Comparison of ENCODE assay signal across 1 cellular context in the genomic region with DNA sequence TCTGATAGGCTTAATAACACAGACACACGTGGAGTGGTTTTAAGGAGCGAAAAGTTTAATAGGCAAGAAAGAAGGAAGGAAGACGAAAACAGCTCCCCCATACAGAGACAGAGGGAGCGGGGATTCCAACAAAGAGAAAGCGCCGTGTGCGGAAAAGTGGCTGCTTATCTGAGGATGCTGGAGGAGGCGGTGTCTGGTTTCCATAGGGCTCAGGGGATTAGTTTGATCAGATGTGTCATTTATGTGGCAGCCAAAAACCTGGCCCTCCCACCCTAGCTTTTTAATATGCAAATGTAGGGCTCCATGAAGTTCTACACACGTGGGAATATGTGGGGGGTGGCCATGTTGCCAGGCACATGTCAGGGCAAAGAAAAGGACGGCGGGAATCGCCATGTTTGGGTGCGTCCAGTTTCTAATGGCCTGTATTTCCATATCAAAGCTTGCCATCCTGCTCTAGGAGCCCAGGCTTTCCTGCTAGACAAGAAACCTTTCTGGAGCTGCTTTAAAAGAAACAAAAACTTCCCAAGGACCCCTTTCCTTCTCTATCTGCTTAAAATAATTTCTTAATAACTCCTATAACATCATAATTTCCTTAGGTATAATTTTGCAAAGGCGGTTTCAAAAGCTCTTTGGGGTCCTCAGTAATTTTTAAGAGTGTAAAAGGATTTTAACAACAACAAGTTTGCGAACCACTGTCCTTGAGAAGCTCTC.
A peak's percentile ranks its signal among the peaks of the same experiment; 100 is the strongest.
TF ChIP-seq lines count a peak whose summit lies in the region.

No MANE protein-coding gene starts in this region.

TF ChIP-seq in K562, 482 proteins besides CTCF, POLR2A, EP300 and RAD21 (continued from another document and continues in another):
- TF ChIP-seq, protein P1, sequence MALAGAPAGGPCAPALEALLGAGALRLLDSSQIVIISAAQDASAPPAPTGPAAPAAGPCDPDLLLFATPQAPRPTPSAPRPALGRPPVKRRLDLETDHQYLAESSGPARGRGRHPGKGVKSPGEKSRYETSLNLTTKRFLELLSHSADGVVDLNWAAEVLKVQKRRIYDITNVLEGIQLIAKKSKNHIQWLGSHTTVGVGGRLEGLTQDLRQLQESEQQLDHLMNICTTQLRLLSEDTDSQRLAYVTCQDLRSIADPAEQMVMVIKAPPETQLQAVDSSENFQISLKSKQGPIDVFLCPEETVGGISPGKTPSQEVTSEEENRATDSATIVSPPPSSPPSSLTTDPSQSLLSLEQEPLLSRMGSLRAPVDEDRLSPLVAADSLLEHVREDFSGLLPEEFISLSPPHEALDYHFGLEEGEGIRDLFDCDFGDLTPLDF (CRISPR knock-in tag; IDR thresholded peaks at IDR 0.05) = 0 out of 2 replicates have a peak, but pooled peaks have one; percentile 0
- TF ChIP-seq PYGO2 (tag; IDR thresholded peaks at IDR 0.05) = no peak
- peak; percentile 96 for TF ChIP-seq EP400 (IDR thresholded peaks at IDR 0.05)
- TF ChIP-seq SMAD4 (CRISPR knock-in tag; conservative IDR thresholded peaks at IDR 0.05) = peak; percentile 29; the same call in 1 of the 2 replicates
- no peak for TF ChIP-seq HEY1 (CRISPR knock-in tag; IDR thresholded peaks at IDR 0.05; ENCODE audit: borderline replicate concordance)
- TF ChIP-seq MED1 (CRISPR knock-in tag; IDR thresholded peaks at IDR 0.05; ENCODE audit: borderline replicate concordance) = no peak
- 0 out of 2 replicates have a peak, but pooled peaks have one; percentile 27 for TF ChIP-seq RB1 (IDR thresholded peaks at IDR 0.05; ENCODE audit: low read depth)
- TF ChIP-seq, protein P2, sequence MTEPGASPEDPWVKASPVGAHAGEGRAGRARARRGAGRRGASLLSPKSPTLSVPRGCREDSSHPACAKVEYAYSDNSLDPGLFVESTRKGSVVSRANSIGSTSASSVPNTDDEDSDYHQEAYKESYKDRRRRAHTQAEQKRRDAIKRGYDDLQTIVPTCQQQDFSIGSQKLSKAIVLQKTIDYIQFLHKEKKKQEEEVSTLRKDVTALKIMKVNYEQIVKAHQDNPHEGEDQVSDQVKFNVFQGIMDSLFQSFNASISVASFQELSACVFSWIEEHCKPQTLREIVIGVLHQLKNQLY (CRISPR knock-in tag; conservative IDR thresholded peaks at IDR 0.05) = no peak
- peak; percentile 53 for TF ChIP-seq L3MBTL2 (IDR thresholded peaks at IDR 0.05)
- peak; percentile 29 for TF ChIP-seq MEIS2 (IDR thresholded peaks at IDR 0.05; ENCODE audit: partially characterized antibody)
- TF ChIP-seq ZNF146 (CRISPR knock-in tag; IDR thresholded peaks at IDR 0.05; ENCODE audit: unreplicated experiment) = no peak
- TF ChIP-seq, protein P3, sequence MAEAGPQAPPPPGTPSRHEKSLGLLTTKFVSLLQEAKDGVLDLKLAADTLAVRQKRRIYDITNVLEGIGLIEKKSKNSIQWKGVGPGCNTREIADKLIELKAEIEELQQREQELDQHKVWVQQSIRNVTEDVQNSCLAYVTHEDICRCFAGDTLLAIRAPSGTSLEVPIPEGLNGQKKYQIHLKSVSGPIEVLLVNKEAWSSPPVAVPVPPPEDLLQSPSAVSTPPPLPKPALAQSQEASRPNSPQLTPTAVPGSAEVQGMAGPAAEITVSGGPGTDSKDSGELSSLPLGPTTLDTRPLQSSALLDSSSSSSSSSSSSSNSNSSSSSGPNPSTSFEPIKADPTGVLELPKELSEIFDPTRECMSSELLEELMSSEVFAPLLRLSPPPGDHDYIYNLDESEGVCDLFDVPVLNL (CRISPR knock-in tag; IDR thresholded peaks at IDR 0.05; ENCODE audit: low read depth) = peak; percentile 85; the same call in 1 of the 2 replicates
- TF ChIP-seq, protein P4, sequence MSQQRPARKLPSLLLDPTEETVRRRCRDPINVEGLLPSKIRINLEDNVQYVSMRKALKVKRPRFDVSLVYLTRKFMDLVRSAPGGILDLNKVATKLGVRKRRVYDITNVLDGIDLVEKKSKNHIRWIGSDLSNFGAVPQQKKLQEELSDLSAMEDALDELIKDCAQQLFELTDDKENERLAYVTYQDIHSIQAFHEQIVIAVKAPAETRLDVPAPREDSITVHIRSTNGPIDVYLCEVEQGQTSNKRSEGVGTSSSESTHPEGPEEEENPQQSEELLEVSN (IDR thresholded peaks at IDR 0.05; ENCODE audit: borderline replicate concordance in 1 of 2, extremely low read depth in 1 of 2, insufficient read depth in 1 of 2, insufficient read length in 1 of 2, low read depth in 1 of 2, low read length in 1 of 2, poor library complexity in 1 of 2, severe bottlenecking in 1 of 2) = peak; percentile 82 to 97
- no peak for TF ChIP-seq HNRNPH1 (optimal IDR thresholded peaks at IDR 0.05; ENCODE audit: low read depth, low read length)
- TF ChIP-seq, protein P5, sequence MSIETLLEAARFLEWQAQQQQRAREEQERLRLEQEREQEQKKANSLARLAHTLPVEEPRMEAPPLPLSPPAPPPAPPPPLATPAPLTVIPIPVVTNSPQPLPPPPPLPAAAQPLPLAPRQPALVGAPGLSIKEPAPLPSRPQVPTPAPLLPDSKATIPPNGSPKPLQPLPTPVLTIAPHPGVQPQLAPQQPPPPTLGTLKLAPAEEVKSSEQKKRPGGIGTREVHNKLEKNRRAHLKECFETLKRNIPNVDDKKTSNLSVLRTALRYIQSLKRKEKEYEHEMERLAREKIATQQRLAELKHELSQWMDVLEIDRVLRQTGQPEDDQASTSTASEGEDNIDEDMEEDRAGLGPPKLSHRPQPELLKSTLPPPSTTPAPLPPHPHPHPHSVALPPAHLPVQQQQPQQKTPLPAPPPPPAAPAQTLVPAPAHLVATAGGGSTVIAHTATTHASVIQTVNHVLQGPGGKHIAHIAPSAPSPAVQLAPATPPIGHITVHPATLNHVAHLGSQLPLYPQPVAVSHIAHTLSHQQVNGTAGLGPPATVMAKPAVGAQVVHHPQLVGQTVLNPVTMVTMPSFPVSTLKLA (conservative IDR thresholded peaks at IDR 0.05) = peak; percentile 56 to 80; a peak in 3 of 4 replicates
- TF ChIP-seq, protein P6, sequence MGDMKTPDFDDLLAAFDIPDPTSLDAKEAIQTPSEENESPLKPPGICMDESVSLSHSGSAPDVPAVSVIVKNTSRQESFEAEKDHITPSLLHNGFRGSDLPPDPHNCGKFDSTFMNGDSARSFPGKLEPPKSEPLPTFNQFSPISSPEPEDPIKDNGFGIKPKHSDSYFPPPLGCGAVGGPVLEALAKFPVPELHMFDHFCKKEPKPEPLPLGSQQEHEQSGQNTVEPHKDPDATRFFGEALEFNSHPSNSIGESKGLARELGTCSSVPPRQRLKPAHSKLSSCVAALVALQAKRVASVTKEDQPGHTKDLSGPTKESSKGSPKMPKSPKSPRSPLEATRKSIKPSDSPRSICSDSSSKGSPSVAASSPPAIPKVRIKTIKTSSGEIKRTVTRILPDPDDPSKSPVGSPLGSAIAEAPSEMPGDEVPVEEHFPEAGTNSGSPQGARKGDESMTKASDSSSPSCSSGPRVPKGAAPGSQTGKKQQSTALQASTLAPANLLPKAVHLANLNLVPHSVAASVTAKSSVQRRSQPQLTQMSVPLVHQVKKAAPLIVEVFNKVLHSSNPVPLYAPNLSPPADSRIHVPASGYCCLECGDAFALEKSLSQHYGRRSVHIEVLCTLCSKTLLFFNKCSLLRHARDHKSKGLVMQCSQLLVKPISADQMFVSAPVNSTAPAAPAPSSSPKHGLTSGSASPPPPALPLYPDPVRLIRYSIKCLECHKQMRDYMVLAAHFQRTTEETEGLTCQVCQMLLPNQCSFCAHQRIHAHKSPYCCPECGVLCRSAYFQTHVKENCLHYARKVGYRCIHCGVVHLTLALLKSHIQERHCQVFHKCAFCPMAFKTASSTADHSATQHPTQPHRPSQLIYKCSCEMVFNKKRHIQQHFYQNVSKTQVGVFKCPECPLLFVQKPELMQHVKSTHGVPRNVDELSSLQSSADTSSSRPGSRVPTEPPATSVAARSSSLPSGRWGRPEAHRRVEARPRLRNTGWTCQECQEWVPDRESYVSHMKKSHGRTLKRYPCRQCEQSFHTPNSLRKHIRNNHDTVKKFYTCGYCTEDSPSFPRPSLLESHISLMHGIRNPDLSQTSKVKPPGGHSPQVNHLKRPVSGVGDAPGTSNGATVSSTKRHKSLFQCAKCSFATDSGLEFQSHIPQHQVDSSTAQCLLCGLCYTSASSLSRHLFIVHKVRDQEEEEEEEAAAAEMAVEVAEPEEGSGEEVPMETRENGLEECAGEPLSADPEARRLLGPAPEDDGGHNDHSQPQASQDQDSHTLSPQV (IDR thresholded peaks at IDR 0.05) = peak; percentile 67; the same call in 1 of the 2 replicates
- peak; percentile 55; the same call in 1 of the 2 replicates for TF ChIP-seq DMBX1 (CRISPR knock-in tag; IDR thresholded peaks at IDR 0.05; ENCODE audit: borderline replicate concordance)
- TF ChIP-seq ZNF589 (CRISPR knock-in tag; IDR thresholded peaks at IDR 0.05; ENCODE audit: low read depth) = peak; percentile 61; the same call in 1 of the 2 replicates
- no peak for TF ChIP-seq ZHX1 (conservative IDR thresholded peaks at IDR 0.05; ENCODE audit: low read length)
- TF ChIP-seq JUN (IDR thresholded peaks at IDR 0.05; ENCODE audit: borderline replicate concordance, low read depth, low read length) = no peak
- TF ChIP-seq JUN (CRISPR knock-in tag; IDR thresholded peaks at IDR 0.05; ENCODE audit: borderline replicate concordance) = no peak
- peak; percentile 95 for TF ChIP-seq NFRKB (IDR thresholded peaks at IDR 0.05; ENCODE audit: low read depth)
- TF ChIP-seq YY1 (IDR thresholded peaks at IDR 0.05; ENCODE audit: borderline replicate concordance in 1 of 3, control insufficient read depth in 1 of 3, extremely low read depth in 1 of 3, insufficient read depth in 3 of 3, insufficient read length in 1 of 3, insufficient replicate concordance in 2 of 3, low read depth in 1 of 3, low read length in 2 of 3) = peak; percentile 71 to 97 (median 88)
- TF ChIP-seq, protein P7, sequence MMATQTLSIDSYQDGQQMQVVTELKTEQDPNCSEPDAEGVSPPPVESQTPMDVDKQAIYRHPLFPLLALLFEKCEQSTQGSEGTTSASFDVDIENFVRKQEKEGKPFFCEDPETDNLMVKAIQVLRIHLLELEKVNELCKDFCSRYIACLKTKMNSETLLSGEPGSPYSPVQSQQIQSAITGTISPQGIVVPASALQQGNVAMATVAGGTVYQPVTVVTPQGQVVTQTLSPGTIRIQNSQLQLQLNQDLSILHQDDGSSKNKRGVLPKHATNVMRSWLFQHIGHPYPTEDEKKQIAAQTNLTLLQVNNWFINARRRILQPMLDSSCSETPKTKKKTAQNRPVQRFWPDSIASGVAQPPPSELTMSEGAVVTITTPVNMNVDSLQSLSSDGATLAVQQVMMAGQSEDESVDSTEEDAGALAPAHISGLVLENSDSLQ (IDR thresholded peaks at IDR 0.05) = peak; percentile 50
- TF ChIP-seq, protein P8, sequence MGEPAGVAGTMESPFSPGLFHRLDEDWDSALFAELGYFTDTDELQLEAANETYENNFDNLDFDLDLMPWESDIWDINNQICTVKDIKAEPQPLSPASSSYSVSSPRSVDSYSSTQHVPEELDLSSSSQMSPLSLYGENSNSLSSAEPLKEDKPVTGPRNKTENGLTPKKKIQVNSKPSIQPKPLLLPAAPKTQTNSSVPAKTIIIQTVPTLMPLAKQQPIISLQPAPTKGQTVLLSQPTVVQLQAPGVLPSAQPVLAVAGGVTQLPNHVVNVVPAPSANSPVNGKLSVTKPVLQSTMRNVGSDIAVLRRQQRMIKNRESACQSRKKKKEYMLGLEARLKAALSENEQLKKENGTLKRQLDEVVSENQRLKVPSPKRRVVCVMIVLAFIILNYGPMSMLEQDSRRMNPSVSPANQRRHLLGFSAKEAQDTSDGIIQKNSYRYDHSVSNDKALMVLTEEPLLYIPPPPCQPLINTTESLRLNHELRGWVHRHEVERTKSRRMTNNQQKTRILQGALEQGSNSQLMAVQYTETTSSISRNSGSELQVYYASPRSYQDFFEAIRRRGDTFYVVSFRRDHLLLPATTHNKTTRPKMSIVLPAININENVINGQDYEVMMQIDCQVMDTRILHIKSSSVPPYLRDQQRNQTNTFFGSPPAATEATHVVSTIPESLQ (CRISPR knock-in tag; IDR thresholded peaks at IDR 0.05) = no peak
- TF ChIP-seq ZFP30 (CRISPR knock-in tag; IDR thresholded peaks at IDR 0.05; ENCODE audit: borderline replicate concordance) = no peak
- TF ChIP-seq, protein P9, sequence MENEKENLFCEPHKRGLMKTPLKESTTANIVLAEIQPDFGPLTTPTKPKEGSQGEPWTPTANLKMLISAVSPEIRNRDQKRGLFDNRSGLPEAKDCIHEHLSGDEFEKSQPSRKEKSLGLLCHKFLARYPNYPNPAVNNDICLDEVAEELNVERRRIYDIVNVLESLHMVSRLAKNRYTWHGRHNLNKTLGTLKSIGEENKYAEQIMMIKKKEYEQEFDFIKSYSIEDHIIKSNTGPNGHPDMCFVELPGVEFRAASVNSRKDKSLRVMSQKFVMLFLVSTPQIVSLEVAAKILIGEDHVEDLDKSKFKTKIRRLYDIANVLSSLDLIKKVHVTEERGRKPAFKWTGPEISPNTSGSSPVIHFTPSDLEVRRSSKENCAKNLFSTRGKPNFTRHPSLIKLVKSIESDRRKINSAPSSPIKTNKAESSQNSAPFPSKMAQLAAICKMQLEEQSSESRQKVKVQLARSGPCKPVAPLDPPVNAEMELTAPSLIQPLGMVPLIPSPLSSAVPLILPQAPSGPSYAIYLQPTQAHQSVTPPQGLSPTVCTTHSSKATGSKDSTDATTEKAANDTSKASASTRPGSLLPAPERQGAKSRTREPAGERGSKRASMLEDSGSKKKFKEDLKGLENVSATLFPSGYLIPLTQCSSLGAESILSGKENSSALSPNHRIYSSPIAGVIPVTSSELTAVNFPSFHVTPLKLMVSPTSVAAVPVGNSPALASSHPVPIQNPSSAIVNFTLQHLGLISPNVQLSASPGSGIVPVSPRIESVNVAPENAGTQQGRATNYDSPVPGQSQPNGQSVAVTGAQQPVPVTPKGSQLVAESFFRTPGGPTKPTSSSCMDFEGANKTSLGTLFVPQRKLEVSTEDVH (IDR thresholded peaks at IDR 0.05; ENCODE audit: low read depth, partially characterized antibody) = peak; percentile 23
- peak; percentile 98 for TF ChIP-seq MYC (IDR thresholded peaks at IDR 0.05; ENCODE audit: low read depth, low read length)
- TF ChIP-seq MYC (CRISPR knock-in tag; IDR thresholded peaks at IDR 0.05; ENCODE audit: borderline replicate concordance, low read depth) = peak; percentile 48; the same call in 1 of the 2 replicates
